ENCODE assay signal across 11 cellular contexts in the genomic region with DNA sequence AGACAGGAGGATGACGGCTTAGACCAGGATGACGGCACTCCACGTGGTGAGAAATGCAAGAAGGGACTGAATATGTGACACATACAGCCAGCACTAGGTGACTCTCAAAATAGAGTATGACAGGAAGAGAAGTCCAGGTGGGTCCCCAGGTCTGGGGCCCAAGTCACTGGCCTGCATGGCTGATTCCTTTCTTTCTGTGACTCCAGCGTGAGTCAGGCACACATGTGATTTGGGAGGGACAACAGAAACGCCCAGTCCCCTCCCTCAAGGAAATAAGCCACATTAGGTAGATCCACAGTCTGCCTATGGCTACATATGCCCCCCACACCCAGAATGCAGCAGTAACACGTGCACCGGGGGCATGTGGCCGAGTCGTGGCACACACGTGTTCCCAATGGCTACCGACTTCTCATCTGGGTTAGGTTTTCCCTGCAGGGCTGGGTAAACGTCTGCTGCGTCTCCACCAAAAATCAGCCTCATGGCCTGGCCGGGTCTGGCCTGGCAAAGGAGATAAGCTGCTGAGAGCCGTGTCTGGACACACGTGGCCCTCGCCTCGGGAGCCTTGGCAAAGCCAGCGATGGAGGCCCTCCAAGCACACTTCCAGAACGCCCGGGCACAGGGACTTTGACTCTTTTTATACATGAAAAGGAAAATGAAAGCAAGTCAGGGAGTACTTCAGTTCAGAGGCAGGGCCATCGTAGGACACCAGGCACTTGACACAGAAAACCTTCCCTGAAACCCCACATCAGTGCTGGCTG. TPM values are rescaled to one million over a fixed set of nuclear protein-coding genes. Genes with fewer than 3 reads are reported as not detected.
DNase-seq lines count a peak whose midpoint lies in the region; ATAC-seq and TF ChIP-seq lines count a peak whose summit lies in the region.
"Had no signal": no experiment of that assay in that cellular context is flagged by ENCODE, and none has a peak within 500 bp of the region (broad histone marks: within the 10 kb centered on the region; RNA-seq: fewer than 3 reads in every experiment).

No MANE protein-coding gene starts in this region.

- no peak overlapping the region for H3K27ac ChIP-seq in testis

- H3K27me3 ChIP-seq in testis, result no peaks in the 10 kb centered on the region

- H3K9me3 ChIP-seq in testis, result no peaks in the 10 kb centered on the region

- no peak for DNase-seq in effector memory CD8-positive, alpha-beta T cell
- peak; percentile 26 for DNase-seq in renal cortical epithelial cell (ENCODE audit: low read depth)
- no peak for DNase-seq in testis
- DNase-seq in NCI-H524 (lab: John Stamatoyannopoulos, UW), result no peak
- DNase-seq in NCI-H69 (lab: John Stamatoyannopoulos, UW), result no peak
- DNase-seq: effector CD4-positive, alpha-beta T cell; SW 1271 had no signal

- no peaks in the 10 kb centered on the region for H3K4me1 ChIP-seq in testis

- no peaks in the 10 kb centered on the region for H3K36me3 ChIP-seq in testis (ENCODE audit: low read depth, missing control alignments)

- H3K27ac Mint-ChIP-seq in effector memory CD8-positive, alpha-beta T cell, result peak overlapping the region; percentile 69 to 86

- no peak for TF ChIP-seq CTCF in testis (IDR thresholded peaks at IDR 0.05)

- TF ChIP-seq POLR2A in testis (IDR thresholded peaks at IDR 0.05), result no peak

- H3K36me3 Mint-ChIP-seq in effector memory CD8-positive, alpha-beta T cell (ENCODE audit: insufficient read depth), result peaks cover 24% of the 10 kb centered on the region

- WGBS in testis, 2 donors, result 79 to 84% methylated on average over 12 to 22 of the region's 22 CpGs

- ATAC-seq in GM19035 (IDR thresholded peaks at IDR 0.05; ENCODE audit: unreplicated experiment) (peak; percentile 61), HG03469 (IDR thresholded peaks at IDR 0.05; ENCODE audit: unreplicated experiment) (peak; percentile 51), GM18907 (IDR thresholded peaks at IDR 0.05; ENCODE audit: unreplicated experiment) (no peak)
- no peak for ATAC-seq in effector memory CD8-positive, alpha-beta T cell (replicated peaks)

- H3K4me3 ChIP-seq in testis, result no peak overlapping the region
- H3K4me3 ChIP-seq: skin epidermis had no signal

- peaks cover 35 to 59% of the 10 kb centered on the region in 2 donors for H3K4me1 Mint-ChIP-seq in effector memory CD8-positive, alpha-beta T cell (ENCODE audit: low read depth in 2 of 2)

- intact Hi-C loops in testis (cut with DNase I; ENCODE audit: low total_unique reads), result no loop called here

- H3K27me3 Mint-ChIP-seq in effector memory CD8-positive, alpha-beta T cell, result no peaks in the 10 kb centered on the region

- no peaks in the 10 kb centered on the region for H3K9me3 Mint-ChIP-seq in effector memory CD8-positive, alpha-beta T cell

- peak overlapping the region; percentile 47 for H3K4me3 Mint-ChIP-seq in effector memory CD8-positive, alpha-beta T cell

RNA-seq across cellular contexts. Expression of a gene that starts 19.3 kb away (rescaled TPM):
- total RNA-seq in renal cortical epithelial cell (57.7 and 140 TPM in 2 replicates), testis (1 to 10 TPM; 5.0 to 6.9 TPM)
- 15.6 TPM for polyA plus RNA-seq in testis (ENCODE audit: insufficient read depth, low read depth, low replicate concordance)

Comparison
In these comparisons a context has a peak if more than half of its experiments do, and no peak if none do; other contexts are left out.
1. ATAC-seq: peak in GM19035 (single experiment) and HG03469 (single experiment); none in effector memory CD8-positive, alpha-beta T cell (single experiment) and GM18907 (single experiment).